Comparison of ENCODE assay signal across 7 cellular contexts in genomic region chr4:140326395-140326993, GRCh38. TPM values are rescaled to one million over a fixed set of nuclear protein-coding genes. Genes with fewer than 3 reads are reported as not detected.
DNase-seq lines count a peak whose midpoint lies in the region; TF ChIP-seq lines count a peak whose summit lies in the region.

No MANE protein-coding gene starts in this region.

- POLR2A ChIA-PET in GM10248 (lab: Yijun Ruan, JAX), result no interaction called here

- TF ChIP-seq CTCF in GM10248 (IDR thresholded peaks at IDR 0.05; ENCODE audit: control extremely low read depth, extremely low read depth, low read depth, missing control alignments) (peak; percentile 30), brain microvascular endothelial cell (IDR thresholded peaks at IDR 0.05; ENCODE audit: low read depth, low read length, missing control alignments) (peak; percentile 87), kidney epithelial cell (IDR thresholded peaks at IDR 0.05; ENCODE audit: insufficient read depth, low read length, poor library complexity, severe bottlenecking) (peak; percentile 84), uterus (IDR thresholded peaks at IDR 0.05) (peak; percentile 66 to 82 (median 69))

- no peaks in the 10 kb centered on the region for H3K9me3 ChIP-seq in uterus

- H3K4me3 ChIP-seq in brain microvascular endothelial cell (ENCODE audit: low read depth, low read length) (no peak overlapping the region), kidney epithelial cell (ENCODE audit: low read depth, low read length) (no peak overlapping the region), uterus (no peak overlapping the region)

- CTCF ChIA-PET in GM10248 (lab: Yijun Ruan, JAX), result interaction anchor here (1.0 to 1.3 kb wide), 4 partner anchors 18 to 612 kb away, joined by 3 to 6 read pairs (median 4); no protein-coding TSS in a partner anchor

- H3K36me3 ChIP-seq in brain microvascular endothelial cell (replicated peaks) (no peaks in the 10 kb centered on the region), kidney epithelial cell (ENCODE audit: control insufficient read depth, insufficient read depth, low read length) (no peaks in the 10 kb centered on the region), uterus (no peaks in the 10 kb centered on the region)

- H3K27me3 ChIP-seq in brain microvascular endothelial cell (replicated peaks) (no peaks in the 10 kb centered on the region), kidney epithelial cell (ENCODE audit: control insufficient read depth, insufficient read depth, low read length) (no peaks in the 10 kb centered on the region), uterus (no peaks in the 10 kb centered on the region)

- no peaks in the 10 kb centered on the region for H3K4me1 ChIP-seq in uterus

- in situ Hi-C loops in brain microvascular endothelial cell (cut with HindIII; ENCODE audit: low pct_ligation_motif_present, low sequenced_read_pairs), result no loop called here

- DNase-seq in GM10248 (ENCODE audit: extremely low spot score) (no peak), NCI-H146 (lab: John Stamatoyannopoulos, UW) (peak; percentile 35), brain microvascular endothelial cell (peak; percentile 61), kidney epithelial cell (ENCODE audit: low read depth) (no peak), uterus (peak; percentile 28 to 54), mesenteric fat pad (ENCODE audit: low spot score) (no peak)
- DNase-seq in activated CD4-positive, CD25-positive, alpha-beta regulatory T cell (lab: John Stamatoyannopoulos, UW), result no peak

- intact Hi-C loops in uterus (cut with DNase I; ENCODE audit: low total_unique reads), result loop anchor here (10.0 kb wide), 1 partner anchor 592 kb away; no protein-coding TSS in a partner anchor

- H3K27ac ChIP-seq in brain microvascular endothelial cell (no peak overlapping the region), uterus (no peak overlapping the region)

- TF ChIP-seq POLR2A in uterus (IDR thresholded peaks at IDR 0.05), result no peak

RNA-seq across cellular contexts. Expression of gene SCOC, which starts 47.0 kb away (rescaled TPM):
- 58.4 and 64.1 TPM in 2 replicates for total RNA-seq in kidney epithelial cell
- total RNA-seq in uterus, result 100 to 1,000 TPM in 1 of 4 donors, 10 to 100 TPM in 3; 35.1 to 103 (median 64.2) TPM
- total RNA-seq in mesenteric fat pad, result 38.1 TPM

Comparison
In these comparisons a context has a peak if more than half of its experiments do, and no peak if none do; other contexts are left out.
1. DNase-seq: peak in NCI-H146 (single experiment), brain microvascular endothelial cell (single experiment) and uterus (2 of 2); none in GM10248 (single experiment), kidney epithelial cell (single experiment), activated CD4-positive, CD25-positive, alpha-beta regulatory T cell (0 of 4) and mesenteric fat pad (single experiment).
2. CTCF ChIP-seq: peak in every context shown above with its lines; median percentile 87 in brain microvascular endothelial cell; 84 in kidney epithelial cell; 69 in uterus; 30 in GM10248.